In genomic region chr11:69450857-69451220, GRCh38 we compare ENCODE assay signal across 21 cellular contexts. TPM values are rescaled to one million over a fixed set of nuclear protein-coding genes. Genes with fewer than 3 reads are reported as not detected.
"Had no signal": no experiment of that assay in that cellular context is flagged by ENCODE, and none has a peak within 500 bp of the region (broad histone marks: within the 10 kb centered on the region; RNA-seq: fewer than 3 reads in every experiment).

No MANE protein-coding gene starts in this region.

- H3K4me3 Mint-ChIP-seq: activated CD4-positive, alpha-beta T cell treated with anti-CD3 and anti-CD28 coated beads, Interleukin-2, amount 10 ng/mL, durations not matched to agents 24 days and 14 days; activated CD8-positive, alpha-beta T cell treated with anti-CD3 and anti-CD28 coated beads for 36 hours; activated naive CD4-positive, alpha-beta T cell treated with anti-CD3 and anti-CD28 coated beads for 36 hours; neural crest cell; stimulated activated naive B cell treated with anti-CD40 and anti-IgM and Interleukin-4, amounts not matched to agents 10 μg/mL and 1 μg/mL and 100 μg/mL, for 72 hours had no signal

- H3K27ac ChIP-seq: thoracic aorta had no signal

- H3K27ac Mint-ChIP-seq: activated CD4-positive, alpha-beta T cell treated with anti-CD3 and anti-CD28 coated beads, Interleukin-2, amount 10 ng/mL, durations not matched to agents 24 days and 14 days; activated CD8-positive, alpha-beta T cell treated with anti-CD3 and anti-CD28 coated beads for 36 hours; activated naive CD4-positive, alpha-beta T cell treated with anti-CD3 and anti-CD28 coated beads for 36 hours; naive B cell; stimulated activated naive B cell treated with anti-CD40 and anti-IgM and Interleukin-4, amounts not matched to agents 10 μg/mL and 1 μg/mL and 100 μg/mL, for 72 hours had no signal

- H3K27me3 ChIP-seq: esophagus muscularis mucosa had no signal

- H3K4me3 ChIP-seq: esophagus muscularis mucosa, mucosa of descending colon, psoas muscle, thoracic aorta had no signal

- H3K9me3 ChIP-seq: mucosa of descending colon, psoas muscle, thoracic aorta had no signal

- ATAC-seq: activated CD8-positive, alpha-beta T cell treated with anti-CD3 and anti-CD28 coated beads for 36 hours; left colon; mucosa of descending colon; sciatic nerve; stimulated activated naive B cell treated with anti-CD40 and anti-IgM and Interleukin-4, amounts not matched to agents 10 μg/mL and 1 μg/mL and 100 μg/mL, for 72 hours had no signal

- H3K4me1 Mint-ChIP-seq: activated CD4-positive, alpha-beta T cell treated with anti-CD3 and anti-CD28 coated beads, Interleukin-2, amount 10 ng/mL, durations not matched to agents 24 days and 14 days had no signal

- H3K9me3 Mint-ChIP-seq: activated naive CD4-positive, alpha-beta T cell treated with anti-CD3 and anti-CD28 coated beads for 36 hours had no signal

- H3K36me3 ChIP-seq: esophagus muscularis mucosa, thoracic aorta had no signal

- DNase-seq: activated CD4-positive, alpha-beta T cell treated with anti-CD3 and anti-CD28 coated beads, Interleukin-2, amount 10 ng/mL, durations not matched to agents 24 days and 14 days; activated CD8-positive, alpha-beta T cell treated with anti-CD3 and anti-CD28 coated beads for 36 hours; activated naive CD4-positive, alpha-beta T cell treated with anti-CD3 and anti-CD28 coated beads for 36 hours; activated T-cell treated with anti-CD3 and anti-CD28 coated beads, Interleukin-2, amount 50 U/mL, for 1 hour; cortex of kidney; effector CD4-positive, alpha-beta T cell; left colon; mammary epithelial cell; naive B cell; stimulated activated CD4-positive, alpha-beta T cell treated with anti-CD3 and anti-CD28 coated beads, Interleukin-4, amount 100 ng/mL, for 4 hours; stimulated activated naive B cell treated with anti-CD40 and anti-IgM and Interleukin-4, amounts not matched to agents 10 μg/mL and 1 μg/mL and 100 μg/mL, for 72 hours; T-helper 1 cell; T-helper 9 cell had no signal

RNA-seq across cellular contexts. Expression of gene LINC01488, which starts 30.6 kb away (rescaled TPM):
- total RNA-seq: activated CD4-positive, alpha-beta T cell treated with anti-CD3 and anti-CD28 coated beads, Interleukin-2, amount 10 ng/mL, durations not matched to agents 24 days and 14 days; activated CD8-positive, alpha-beta T cell treated with anti-CD3 and anti-CD28 coated beads for 36 hours; activated naive CD4-positive, alpha-beta T cell treated with anti-CD3 and anti-CD28 coated beads for 36 hours; esophagus muscularis mucosa; left colon; mammary epithelial cell; mucosa of descending colon; neural crest cell; osteocyte; psoas muscle; sciatic nerve; thoracic aorta; urinary bladder had no signal
- polyA plus RNA-seq: mammary epithelial cell had no signal
